ENCODE assay signal across 22 cellular contexts in genomic region chr1:71786218-71786617, GRCh38.
"Had no signal": no experiment of that assay in that cellular context is flagged by ENCODE, and none has a peak within 500 bp of the region (broad histone marks: within the 10 kb centered on the region; RNA-seq: fewer than 3 reads in every experiment).

No MANE protein-coding gene starts in this region.

- H3K27ac ChIP-seq: coronary artery, esophagus muscularis mucosa, foreskin keratinocyte, gastroesophageal sphincter, neural progenitor cell, parathyroid adenoma, sigmoid colon, skin epidermis, spleen, testis, tibial artery had no signal

- H3K9ac ChIP-seq: neural progenitor cell, parathyroid adenoma had no signal

- H3K36me3 ChIP-seq: esophagus muscularis mucosa, gastroesophageal sphincter, heart right ventricle, neural progenitor cell, sigmoid colon, spleen, tibial artery had no signal

- ATAC-seq: foreskin keratinocyte; gastroesophageal sphincter; left colon; natural killer cell treated with Interleukin-12 subunit alpha and Interleukin-12 subunit beta and Interleukin-15 and Interleukin-18, amount 100 ng/mL, for 72 hours; stimulated activated memory B cell treated with anti-CD40 and anti-IgM and Interleukin-4, amounts not matched to agents 10 μg/mL and 1 μg/mL and 100 μg/mL, for 72 hours; stimulated activated naive CD8-positive, alpha-beta T cell treated with anti-CD3 and anti-CD28 coated beads, Interleukin-15, Interleukin-2, amounts not matched to agents 100 U/mL and 50 U/mL, for 24 hours had no signal

- H3K4me1 ChIP-seq: foreskin keratinocyte, neural progenitor cell, parathyroid adenoma, spleen, testis had no signal

- H3K4me2 ChIP-seq: neural progenitor cell had no signal

- H3K27me3 ChIP-seq: esophagus muscularis mucosa, foreskin keratinocyte, gastroesophageal sphincter, heart right ventricle, neural progenitor cell, sigmoid colon, spleen, testis, tibial artery had no signal

- H3K9me3 ChIP-seq: esophagus muscularis mucosa, gastroesophageal sphincter, heart right ventricle, sigmoid colon, spleen, testis, tibial artery had no signal

- DNase-seq: dermis blood vessel endothelial cell; effector memory CD4-positive, alpha-beta T cell; foreskin keratinocyte; heart right ventricle; hippocampal formation; left colon; naive B cell; sigmoid colon; spleen; stimulated activated CD4-positive, alpha-beta T cell treated with anti-CD3 and anti-CD28 coated beads, Interleukin-4, amount 100 ng/mL, for 4 hours; stimulated activated naive CD8-positive, alpha-beta T cell treated with anti-CD3 and anti-CD28 coated beads, Interleukin-15, Interleukin-2, amounts not matched to agents 100 U/mL and 50 U/mL, for 24 hours; testis; tibial artery had no signal

- H3K4me3 ChIP-seq: coronary artery, esophagus muscularis mucosa, gastroesophageal sphincter, heart right ventricle, lung, neural progenitor cell, sigmoid colon, skin epidermis, spleen, testis, tibial artery had no signal
